In the genomic region with DNA sequence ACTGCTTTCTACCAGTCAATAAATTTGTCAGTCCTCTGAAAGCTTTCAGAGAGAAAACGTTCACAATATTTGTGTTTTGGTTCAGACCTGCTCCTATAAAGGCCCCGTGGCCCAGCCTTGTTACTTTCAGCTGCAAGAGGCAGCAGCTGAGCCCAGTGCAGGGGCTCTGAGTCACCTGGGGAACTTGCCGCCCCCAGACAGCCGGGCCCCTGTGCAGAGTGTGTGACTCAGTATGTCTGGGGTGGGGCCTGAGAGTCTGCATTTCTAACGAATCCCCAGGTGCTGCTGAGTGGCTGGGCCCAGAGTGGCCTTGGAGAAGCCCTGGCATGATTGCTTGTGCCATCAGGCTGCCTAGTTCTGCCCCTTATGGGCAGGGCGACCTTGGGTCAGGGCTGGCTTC, we compare ENCODE assay signal across 15 cellular contexts.
"Had no signal": no experiment of that assay in that cellular context is flagged by ENCODE, and none has a peak within 500 bp of the region (broad histone marks: within the 10 kb centered on the region; RNA-seq: fewer than 3 reads in every experiment).

No MANE protein-coding gene starts in this region.

- H3K36me3 Mint-ChIP-seq: stimulated activated memory B cell treated with anti-CD40 and anti-IgM and Interleukin-4, amounts not matched to agents 10 μg/mL and 1 μg/mL and 100 μg/mL, for 72 hours; T-cell had no signal

- DNase-seq: activated naive CD4-positive, alpha-beta T cell; adrenal gland; cortex of kidney; effector CD8-positive, alpha-beta T cell; foreskin melanocyte; heart left ventricle; left ventricle myocardium superior; mesenchymal stem cell; T-cell; T1000 had no signal

- H3K4me1 Mint-ChIP-seq: activated CD4-positive, alpha-beta T cell treated with anti-CD3 and anti-CD28 coated beads, Interleukin-2, amount 10 ng/mL, durations not matched to agents 24 days and 14 days; central memory CD8-positive, alpha-beta T cell; stimulated activated memory B cell treated with anti-CD40 and anti-IgM and Interleukin-4, amounts not matched to agents 10 μg/mL and 1 μg/mL and 100 μg/mL, for 72 hours; T-cell had no signal

- H3K27ac Mint-ChIP-seq: activated CD4-positive, alpha-beta T cell treated with anti-CD3 and anti-CD28 coated beads, Interleukin-2, amount 10 ng/mL, durations not matched to agents 24 days and 14 days; stimulated activated memory B cell treated with anti-CD40 and anti-IgM and Interleukin-4, amounts not matched to agents 10 μg/mL and 1 μg/mL and 100 μg/mL, for 72 hours; T-cell had no signal

- H3K36me3 ChIP-seq: adrenal gland, heart left ventricle had no signal

- H3K4me1 ChIP-seq: adrenal gland, body of pancreas, heart left ventricle had no signal

- H3K27ac ChIP-seq: adrenal gland, body of pancreas, heart left ventricle, VCaP had no signal

- H3K9me3 ChIP-seq: adrenal gland had no signal

- H3K9me3 Mint-ChIP-seq: activated CD4-positive, alpha-beta T cell treated with anti-CD3 and anti-CD28 coated beads, Interleukin-2, amount 10 ng/mL, durations not matched to agents 24 days and 14 days had no signal

- ATAC-seq: heart left ventricle; left ventricle myocardium superior; stimulated activated memory B cell treated with anti-CD40 and anti-IgM and Interleukin-4, amounts not matched to agents 10 μg/mL and 1 μg/mL and 100 μg/mL, for 72 hours; T-cell had no signal

- H3K4me3 ChIP-seq: adrenal gland, body of pancreas, heart left ventricle had no signal

- H3K4me3 Mint-ChIP-seq: activated CD4-positive, alpha-beta T cell treated with anti-CD3 and anti-CD28 coated beads, Interleukin-2, amount 10 ng/mL, durations not matched to agents 24 days and 14 days; central memory CD8-positive, alpha-beta T cell; stimulated activated memory B cell treated with anti-CD40 and anti-IgM and Interleukin-4, amounts not matched to agents 10 μg/mL and 1 μg/mL and 100 μg/mL, for 72 hours; T-cell had no signal

- H3K27me3 Mint-ChIP-seq: activated CD4-positive, alpha-beta T cell treated with anti-CD3 and anti-CD28 coated beads, Interleukin-2, amount 10 ng/mL, durations not matched to agents 24 days and 14 days; central memory CD8-positive, alpha-beta T cell; stimulated activated memory B cell treated with anti-CD40 and anti-IgM and Interleukin-4, amounts not matched to agents 10 μg/mL and 1 μg/mL and 100 μg/mL, for 72 hours; T-cell had no signal
